ENCODE assay signal across 1 cellular context in genomic region chrX:154829926-154830442, GRCh38.
TF ChIP-seq lines count a peak whose summit lies in the region.

No MANE protein-coding gene starts in this region.

TF ChIP-seq in IMR-90, 13 proteins besides CTCF, POLR2A, EP300 and RAD21:
- TF ChIP-seq MXI1 (IDR thresholded peaks at IDR 0.05; ENCODE audit: borderline replicate concordance, low read depth, low read length) (no peak), MAFK (IDR thresholded peaks at IDR 0.05; ENCODE audit: low read depth, low read length) (no peak), MAZ (IDR thresholded peaks at IDR 0.05; ENCODE audit: borderline replicate concordance, low read depth, low read length) (no peak), RFX5 (IDR thresholded peaks at IDR 0.05; ENCODE audit: low read depth, low read length) (no peak)
